ENCODE assay signal across 8 cellular contexts in genomic region chr17:48294989-48295892, GRCh38.
A peak's percentile ranks its signal among the peaks of the same experiment; 100 is the strongest.
DNase-seq lines count a peak whose midpoint lies in the region; ATAC-seq, FAIRE-seq and TF ChIP-seq lines count a peak whose summit lies in the region.

No MANE protein-coding gene starts in this region.

- peak overlapping the region; percentile 78 to 92 (median 87) for H3K27ac Mint-ChIP-seq in CD14-positive monocyte

- DNase-seq in CD14-positive monocyte (ENCODE audit: low spot score) (no peak), RKO (ENCODE audit: low spot score) (peak; percentile 5), germinal center (ENCODE audit: low spot score) (peak; percentile 44), adrenal gland (no peak), RWPE1 (ENCODE audit: low spot score) (no peak), D721Med (ENCODE audit: insufficient read length, low spot score) (no peak), epidermal melanocyte (ENCODE audit: insufficient read length, low spot score) (no peak)

- no peaks in the 10 kb centered on the region for H3K9me3 Mint-ChIP-seq in CD14-positive monocyte

- no peak for FAIRE-seq in D721Med (lab: Jason Lieb, UNC)

- H3K4me3 Mint-ChIP-seq in CD14-positive monocyte = peak overlapping the region; percentile 58 to 82

- H3K27ac ChIP-seq in adrenal gland (peak overlapping the region in 1 of 5 donors; percentile 43), RWPE1 (no peak overlapping the region)

- POLR2A ChIA-PET in RWPE1 (lab: Yijun Ruan, JAX; ENCODE audit: low non-redundant PET) = no interaction called here

- H3K9me3 ChIP-seq in adrenal gland (replicated peaks in 1 of 3) = no peaks in the 10 kb centered on the region

- H3K27me3 ChIP-seq in adrenal gland = peaks cover 5% of the 10 kb centered on the region

- WGBS in adrenal gland, 4 donors = 40 to 54% (median 41%) methylated on average over 8 of the region's 8 CpGs

- H3K4me1 Mint-ChIP-seq in CD14-positive monocyte = peaks cover 13% of the 10 kb centered on the region

- H3K36me3 ChIP-seq in adrenal gland (replicated peaks in 1 of 2) = no peaks in the 10 kb centered on the region

- CTCF ChIA-PET in RWPE1 (lab: Yijun Ruan, JAX) = interaction anchor here (0.5 to 0.7 kb wide), 2 partner anchors 11 to 407 kb away, joined by 4 to 8 read pairs; no protein-coding TSS in a partner anchor

- TF ChIP-seq CTCF in CD14-positive monocyte (IDR thresholded peaks at IDR 0.05) (no peak), adrenal gland (IDR thresholded peaks at IDR 0.05) (no peak), RWPE1 (conservative IDR thresholded peaks at IDR 0.05; ENCODE audit: low read depth) (no peak), D721Med (IDR thresholded peaks at IDR 0.05; ENCODE audit: insufficient read depth, missing control alignments) (no peak)

- intact Hi-C loops in CD14-positive monocyte (cut with micrococcal nuclease) = no loop called here
- intact Hi-C loops in adrenal gland (cut with DNase I) = no loop called here

- no peaks in the 10 kb centered on the region for H3K36me3 Mint-ChIP-seq in CD14-positive monocyte

- ATAC-seq in GM21390 (IDR thresholded peaks at IDR 0.05; ENCODE audit: unreplicated experiment) = peak; percentile 55

- H3K4me3 ChIP-seq in adrenal gland = peak overlapping the region in 1 of 4 donors; percentile 31

- TF ChIP-seq POLR2A in adrenal gland (IDR thresholded peaks at IDR 0.05) = no peak

- peaks cover 4 to 21% (median 10%) of the 10 kb centered on the region in 3 donors for H3K27me3 Mint-ChIP-seq in CD14-positive monocyte (ENCODE audit: low read depth in 3 of 3)

- H3K4me1 ChIP-seq in adrenal gland (replicated peaks in 1 of 2) = no peaks in the 10 kb centered on the region

Comparison
In these comparisons a context has a peak if more than half of its experiments do, and no peak if none do; other contexts are left out.
1. DNase-seq: peak in RKO (single experiment) and germinal center (single experiment); none in CD14-positive monocyte (single experiment), adrenal gland (0 of 7), RWPE1 (single experiment), D721Med (single experiment) and epidermal melanocyte (single experiment).